ENCODE assay signal across 10 cellular contexts in genomic region chr9:133682961-133683493, GRCh38. TPM values are rescaled to one million over a fixed set of nuclear protein-coding genes. Genes with fewer than 3 reads are reported as not detected.
DNase-seq lines count a peak whose midpoint lies in the region; ATAC-seq and TF ChIP-seq lines count a peak whose summit lies in the region.
"Had no signal": no experiment of that assay in that cellular context is flagged by ENCODE, and none has a peak within 500 bp of the region (broad histone marks: within the 10 kb centered on the region; RNA-seq: fewer than 3 reads in every experiment).

No MANE protein-coding gene starts in this region.

- H4K20me1 ChIP-seq in BLaER1 treated with 17β-estradiol and CSF1 and Interleukin-3, amounts not matched to agents 10 nM and 100 nM, result no peaks in the 10 kb centered on the region

- no peak overlapping the region for H3K4me3 Mint-ChIP-seq in nephron

- peaks cover 35% of the 10 kb centered on the region for H3K4me1 Mint-ChIP-seq in nephron

- no peaks in the 10 kb centered on the region for H3K36me3 ChIP-seq in BLaER1 treated with 17β-estradiol and CSF1 and Interleukin-3, amounts not matched to agents 10 nM and 100 nM
- H3K36me3 ChIP-seq in duodenal mucosa (ENCODE audit: control insufficient read depth in 1 of 2, insufficient read depth in 2 of 2, low read length in 2 of 2) (no peaks in the 10 kb centered on the region), MG63 (no peaks in the 10 kb centered on the region)

- ATAC-seq in GM21390 (IDR thresholded peaks at IDR 0.05; ENCODE audit: unreplicated experiment), result no peak

- H3K4me3 ChIP-seq in BLaER1 treated with 17β-estradiol and CSF1 and Interleukin-3, amounts not matched to agents 10 nM and 100 nM, result peak overlapping the region in 8 of 10 experiments; percentile 3 to 52 (median 38); a peak in 10 of 20 replicates
- peak overlapping the region; percentile 43 for H3K4me3 ChIP-seq in Jurkat, Clone E6-1 (ENCODE audit: low read length)
- H3K4me3 ChIP-seq in duodenal mucosa (ENCODE audit: low read depth in 1 of 2, low read length in 2 of 2) (no peak overlapping the region), MG63 (no peak overlapping the region)

- H3K27ac Mint-ChIP-seq in nephron, result peak overlapping the region in 2 of 3 experiments; percentile 90

- no peaks in the 10 kb centered on the region for H3K9me3 Mint-ChIP-seq in nephron

- no peaks in the 10 kb centered on the region for H3K36me3 Mint-ChIP-seq in nephron (ENCODE audit: low read depth)

- H3K27me3 Mint-ChIP-seq in nephron (ENCODE audit: low read depth), result peaks cover 12% of the 10 kb centered on the region

- DNase-seq in Jurkat, Clone E6-1 (ENCODE audit: low read depth, low spot score), result no peak
- DNase-seq in kidney tubule cell (ENCODE audit: low spot score) (no peak), MG63 (no peak), hypothalamus (lab: John Stamatoyannopoulos, UW) (no peak)
- DNase-seq: COR-L47 had no signal

- no peak for TF ChIP-seq CTCF in nephron (IDR thresholded peaks at IDR 0.05; ENCODE audit: unreplicated experiment in 3 of 3)

- H3K27me3 ChIP-seq in BLaER1 treated with 17β-estradiol and CSF1 and Interleukin-3, amounts not matched to agents 10 nM and 100 nM, result no peaks in the 10 kb centered on the region
- H3K27me3 ChIP-seq in duodenal mucosa (ENCODE audit: control insufficient read depth in 1 of 2, insufficient read depth in 2 of 2, low read length in 2 of 2) (no peaks in the 10 kb centered on the region), MG63 (no peaks in the 10 kb centered on the region)

- peaks cover 34 to 74% (median 61%) of the 10 kb centered on the region in 10 experiments for H3K4me1 ChIP-seq in BLaER1 treated with 17β-estradiol and CSF1 and Interleukin-3, amounts not matched to agents 10 nM and 100 nM
- peaks cover 9% of the 10 kb centered on the region in 2 donors for H3K4me1 ChIP-seq in duodenal mucosa (ENCODE audit: control insufficient read depth in 1 of 2, insufficient read depth in 2 of 2, low read length in 2 of 2)

- peak overlapping the region; percentile 70 to 91 (median 89) for H3K4me2 ChIP-seq in BLaER1 treated with 17β-estradiol and CSF1 and Interleukin-3, amounts not matched to agents 10 nM and 100 nM

- H3K27ac ChIP-seq in BLaER1 treated with 17β-estradiol and CSF1 and Interleukin-3, amounts not matched to agents 10 nM and 100 nM, result peak overlapping the region in 10 of 11 experiments; percentile 41 to 92 (median 86); a peak in 20 of 22 replicates
- H3K27ac ChIP-seq in duodenal mucosa (ENCODE audit: low read depth, low read length), result peak overlapping the region; percentile 75

- no peaks in the 10 kb centered on the region for H3K9me3 ChIP-seq in BLaER1 treated with 17β-estradiol and CSF1 and Interleukin-3, amounts not matched to agents 10 nM and 100 nM (replicated peaks in 1 of 11)
- no peaks in the 10 kb centered on the region for H3K9me3 ChIP-seq in duodenal mucosa (ENCODE audit: control insufficient read depth in 1 of 2, low read length in 2 of 2)
- H3K9me3 ChIP-seq in MG63, result no peaks in the 10 kb centered on the region

- H3K9ac ChIP-seq in BLaER1 treated with 17β-estradiol and CSF1 and Interleukin-3, amounts not matched to agents 10 nM and 100 nM, result peak overlapping the region; percentile 40 to 81 (median 74); a peak in 20 of 22 replicates
- H3K9ac ChIP-seq in duodenal mucosa (ENCODE audit: low read depth in 1 of 2, low read length in 2 of 2), result no peak overlapping the region

RNA-seq across cellular contexts. Expression of gene DBH, which starts 46.9 kb away (rescaled TPM):
- 1.3 TPM for polyA plus RNA-seq in Jurkat, Clone E6-1 (2012; ENCODE audit: insufficient read depth, insufficient read length)
- not detected in 2 replicates for total RNA-seq in MG63 (2014; rRNA removed; shearing (Covaris generic); ENCODE audit: low replicate concordance)
- total RNA-seq: aorta had no signal
- polyA plus RNA-seq: aorta had no signal

RNA-seq across cellular contexts. Expression of gene SARDH, which starts 55.1 kb away (rescaled TPM):
- polyA plus RNA-seq in Jurkat, Clone E6-1 (2012; ENCODE audit: insufficient read depth, insufficient read length), result 28.7 TPM
- total RNA-seq in MG63 (2014; rRNA removed; shearing (Covaris generic); ENCODE audit: low replicate concordance), result 0.66 TPM in 1 of 2 replicates, not detected in the other

Comparison
In these comparisons a context has a peak if more than half of its experiments do, and no peak if none do; other contexts are left out.
1. H3K4me3 ChIP-seq: peak in BLaER1 treated with 17β-estradiol and CSF1 and Interleukin-3, amounts not matched to agents 10 nM and 100 nM (8 of 10) and Jurkat, Clone E6-1 (single experiment); none in duodenal mucosa (0 of 2) and MG63 (single experiment).
2. H3K9ac ChIP-seq: peak in BLaER1 treated with 17β-estradiol and CSF1 and Interleukin-3, amounts not matched to agents 10 nM and 100 nM (11 of 11); none in duodenal mucosa (0 of 2).